ENCODE assay signal across 1 cellular context in the genomic region with DNA sequence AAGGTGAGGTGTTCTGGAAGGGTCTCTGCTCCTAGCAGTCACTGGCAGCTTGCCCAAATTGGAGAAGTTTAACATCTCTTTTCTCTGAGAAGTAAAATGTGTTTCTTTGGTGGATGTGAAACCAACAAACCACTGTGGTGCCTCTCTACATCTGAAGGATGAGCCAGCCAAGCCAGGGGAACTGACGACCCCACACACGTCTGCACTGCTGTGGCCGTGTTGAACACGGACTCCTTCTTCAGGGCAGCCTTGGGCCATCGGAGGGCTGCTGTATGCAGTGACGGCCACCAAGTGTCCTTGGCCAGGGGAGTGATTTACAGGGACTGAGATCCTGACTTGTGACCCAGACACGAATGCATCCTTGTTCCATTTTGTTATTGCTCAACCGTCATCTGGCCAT.
TF ChIP-seq lines count a peak whose summit lies in the region.

No MANE protein-coding gene starts in this region.

TF ChIP-seq in A549, 52 proteins besides CTCF, POLR2A, EP300 and RAD21:
- TF ChIP-seq MYC (IDR thresholded peaks at IDR 0.05; ENCODE audit: borderline replicate concordance, low read length) (no peak), ZSCAN20 (CRISPR knock-in tag; IDR thresholded peaks at IDR 0.05) (no peak), PHF8 (IDR thresholded peaks at IDR 0.05; ENCODE audit: borderline replicate concordance, low read depth) (no peak), ESRRA (IDR thresholded peaks at IDR 0.05; ENCODE audit: borderline replicate concordance, low read length) (no peak), POLR2AphosphoS2 (conservative IDR thresholded peaks at IDR 0.05; ENCODE audit: low read length) (no peak), HOXB5 (CRISPR knock-in tag; IDR thresholded peaks at IDR 0.05) (no peak), NPAS2 (CRISPR knock-in tag; IDR thresholded peaks at IDR 0.05; ENCODE audit: borderline replicate concordance) (no peak), FOXS1 (CRISPR knock-in tag; IDR thresholded peaks at IDR 0.05) (no peak), JUNB (IDR thresholded peaks at IDR 0.05) (no peak), MAFK (IDR thresholded peaks at IDR 0.05; ENCODE audit: partially characterized antibody) (no peak), CEBPB (IDR thresholded peaks at IDR 0.05) (no peak)
